Comparison of ENCODE assay signal across 8 cellular contexts in the genomic region with DNA sequence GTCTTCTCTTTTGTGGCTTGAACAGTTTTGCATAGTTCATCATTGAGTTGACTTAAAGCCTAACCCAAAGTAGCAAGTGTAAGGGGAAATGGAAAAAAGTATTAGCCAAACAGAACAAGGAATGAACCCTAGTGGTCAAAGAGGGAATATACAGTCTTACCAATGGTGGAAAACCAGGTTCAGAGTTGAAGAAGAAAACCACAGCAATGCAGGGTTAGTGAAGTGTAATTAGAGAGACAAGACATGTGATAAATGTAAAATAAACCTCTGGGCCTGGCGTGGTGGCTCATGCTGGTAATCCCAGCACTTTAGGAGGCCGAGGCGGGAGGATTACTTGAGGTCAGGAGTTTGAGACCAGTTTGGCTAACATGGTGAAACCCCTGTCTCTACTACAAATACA. TPM values are rescaled to one million over a fixed set of nuclear protein-coding genes. Genes with fewer than 3 reads are reported as not detected.
DNase-seq lines count a peak whose midpoint lies in the region; ATAC-seq and TF ChIP-seq lines count a peak whose summit lies in the region.

No MANE protein-coding gene starts in this region.

- no peaks in the 10 kb centered on the region for H3K9me3 Mint-ChIP-seq in CD14-positive monocyte
- H3K9me3 Mint-ChIP-seq in activated naive CD8-positive, alpha-beta T cell treated with anti-CD3 and anti-CD28 coated beads, Interleukin-2, amount 50 U/mL, for 24 hours = no peaks in the 10 kb centered on the region
- no peaks in the 10 kb centered on the region for H3K9me3 Mint-ChIP-seq in naive thymus-derived CD8-positive, alpha-beta T cell

- POLR2A ChIA-PET in naive thymus-derived CD8-positive, alpha-beta T cell (lab: Charles Lee) = no interaction called here

- no peak overlapping the region for H3K4me3 Mint-ChIP-seq in CD14-positive monocyte
- no peak overlapping the region for H3K4me3 Mint-ChIP-seq in activated naive CD8-positive, alpha-beta T cell treated with anti-CD3 and anti-CD28 coated beads, Interleukin-2, amount 50 U/mL, for 24 hours
- no peak overlapping the region for H3K4me3 Mint-ChIP-seq in naive thymus-derived CD8-positive, alpha-beta T cell

- no peak overlapping the region for H3K27ac Mint-ChIP-seq in CD14-positive monocyte
- H3K27ac Mint-ChIP-seq in activated naive CD8-positive, alpha-beta T cell treated with anti-CD3 and anti-CD28 coated beads, Interleukin-2, amount 50 U/mL, for 24 hours = no peak overlapping the region
- H3K27ac Mint-ChIP-seq in naive thymus-derived CD8-positive, alpha-beta T cell = no peak overlapping the region

- H3K36me3 Mint-ChIP-seq in CD14-positive monocyte = no peaks in the 10 kb centered on the region
- H3K36me3 Mint-ChIP-seq in activated naive CD8-positive, alpha-beta T cell treated with anti-CD3 and anti-CD28 coated beads, Interleukin-2, amount 50 U/mL, for 24 hours (ENCODE audit: low read depth) = peaks cover 3% of the 10 kb centered on the region
- H3K36me3 Mint-ChIP-seq in naive thymus-derived CD8-positive, alpha-beta T cell = peaks cover 4 to 21% (median 14%) of the 10 kb centered on the region in 3 donors

- no peak for DNase-seq in CD14-positive monocyte (ENCODE audit: low spot score)
- no peak for DNase-seq in LNCaP clone FGC (ENCODE audit: low read depth)
- peak in 1 of 2 donors; percentile 27 for DNase-seq in cardiac fibroblast (ENCODE audit: low read depth in 2 of 2)
- DNase-seq in renal cortical epithelial cell (ENCODE audit: low read depth) = peak; percentile 36
- no peak for DNase-seq in activated naive CD8-positive, alpha-beta T cell treated with anti-CD3 and anti-CD28 coated beads, Interleukin-2, amount 50 U/mL, for 24 hours
- no peak for DNase-seq in naive thymus-derived CD8-positive, alpha-beta T cell
- DNase-seq in stimulated activated CD4-positive, alpha-beta T cell treated with anti-CD3 and anti-CD28 coated beads, Interleukin-2, amount 100 ng/mL, for 48 hours = no peak

- intact Hi-C loops in CD14-positive monocyte (cut with micrococcal nuclease) = no loop called here

- peaks cover 0 to 2% (median 0%) of the 10 kb centered on the region in 3 donors for H3K27me3 Mint-ChIP-seq in CD14-positive monocyte (ENCODE audit: low read depth in 3 of 3)
- H3K27me3 Mint-ChIP-seq in activated naive CD8-positive, alpha-beta T cell treated with anti-CD3 and anti-CD28 coated beads, Interleukin-2, amount 50 U/mL, for 24 hours = no peaks in the 10 kb centered on the region
- H3K27me3 Mint-ChIP-seq in naive thymus-derived CD8-positive, alpha-beta T cell = no peaks in the 10 kb centered on the region

- H3K4me3 ChIP-seq in LNCaP clone FGC (ENCODE audit: low read depth, low read length) (no peak overlapping the region), cardiac fibroblast (replicated peaks in 1 of 2; ENCODE audit: low read depth in 2 of 2, low read length in 2 of 2) (no peak overlapping the region)

- peak; percentile 91 for ATAC-seq in GM21367 (IDR thresholded peaks at IDR 0.05; ENCODE audit: unreplicated experiment)
- no peak for ATAC-seq in activated naive CD8-positive, alpha-beta T cell treated with anti-CD3 and anti-CD28 coated beads, Interleukin-2, amount 50 U/mL, for 24 hours
- ATAC-seq in naive thymus-derived CD8-positive, alpha-beta T cell = no peak

- TF ChIP-seq CTCF in CD14-positive monocyte (IDR thresholded peaks at IDR 0.05) (peak; percentile 79), LNCaP clone FGC (IDR thresholded peaks at IDR 0.05; ENCODE audit: control insufficient read depth, extremely low read depth, insufficient read depth) (peak; percentile 29), cardiac fibroblast (IDR thresholded peaks at IDR 0.05; ENCODE audit: low read depth, low read length) (peak; percentile 61)

- no peaks in the 10 kb centered on the region for H3K4me1 Mint-ChIP-seq in CD14-positive monocyte
- no peaks in the 10 kb centered on the region for H3K4me1 Mint-ChIP-seq in activated naive CD8-positive, alpha-beta T cell treated with anti-CD3 and anti-CD28 coated beads, Interleukin-2, amount 50 U/mL, for 24 hours
- H3K4me1 Mint-ChIP-seq in naive thymus-derived CD8-positive, alpha-beta T cell = peaks cover 0 to 2% (median 0%) of the 10 kb centered on the region in 4 donors

RNA-seq across cellular contexts. Expression of a gene that starts 2.4 kb away (rescaled TPM):
- polyA plus RNA-seq in CD14-positive monocyte = under 1 TPM; 0.08 to 0.12 TPM
- total RNA-seq in renal cortical epithelial cell = under 0.01 and 0.05 TPM in 2 replicates
- 10 to 100 TPM; 20.8 to 28.1 TPM for total RNA-seq in naive thymus-derived CD8-positive, alpha-beta T cell
- polyA plus RNA-seq in naive thymus-derived CD8-positive, alpha-beta T cell = 1 to 10 TPM in 2 of 3 donors, under 1 TPM in 1; 0.40 to 5.7 (median 1.8) TPM

Comparison
In these comparisons a context has a peak if more than half of its experiments do, and no peak if none do; other contexts are left out.
1. CTCF ChIP-seq: peak in every context shown above with its lines; median percentile 79 in CD14-positive monocyte; 61 in cardiac fibroblast; 29 in LNCaP clone FGC.
2. RNA of a gene that starts 2.4 kb away (total RNA-seq): 20.8 to 28.1 TPM in naive thymus-derived CD8-positive, alpha-beta T cell; under 0.01 to 0.05 TPM in renal cortical epithelial cell; every median in the first group is over 10 times any median in the second.